In genomic region chr6:11430036-11430435, GRCh38 we compare ENCODE assay signal across 17 cellular contexts.
DNase-seq lines count a peak whose midpoint lies in the region; ATAC-seq, FAIRE-seq and TF ChIP-seq lines count a peak whose summit lies in the region.
"Had no signal": no experiment of that assay in that cellular context is flagged by ENCODE, and none has a peak within 500 bp of the region (broad histone marks: within the 10 kb centered on the region; RNA-seq: fewer than 3 reads in every experiment).

No MANE protein-coding gene starts in this region.

- peak overlapping the region; percentile 25 for H2BK120ac ChIP-seq in H1 (replicated peaks; ENCODE audit: low read depth, low read length)

- H3K27ac Mint-ChIP-seq in nephron progenitor cell = peak overlapping the region; percentile 30

- no peak for TF ChIP-seq POLR2A in H1 (IDR thresholded peaks at IDR 0.05; ENCODE audit: control extremely low read depth in 1 of 2, low read depth in 2 of 2, low read length in 2 of 2)

- H2AFZ ChIP-seq in H1 (ENCODE audit: low read length) = no peak overlapping the region

- H3K27me3 Mint-ChIP-seq in nephron progenitor cell (ENCODE audit: low read depth, poor library complexity) = peaks cover 3% of the 10 kb centered on the region
- H3K27me3 Mint-ChIP-seq: naive B cell had no signal

- no peak overlapping the region for H4K8ac ChIP-seq in H1 (ENCODE audit: extremely low read depth, insufficient read depth, low read length)

- H3K4ac ChIP-seq in H1 (replicated peaks; ENCODE audit: insufficient read length, low read depth, low read length) = no peak overlapping the region

- no peaks in the 10 kb centered on the region for H3K36me3 ChIP-seq in H1 (ENCODE audit: control insufficient read depth in 2 of 4, insufficient read depth in 4 of 4, low read length in 3 of 4)
- no peaks in the 10 kb centered on the region for H3K36me3 ChIP-seq in right atrium auricular region
- H3K36me3 ChIP-seq: uterus had no signal

- H3K27me3 ChIP-seq in H1 (replicated peaks in 1 of 4; ENCODE audit: control insufficient read depth in 3 of 4, extremely low read depth in 1 of 4, insufficient read depth in 3 of 4, low read length in 3 of 4) (no peaks in the 10 kb centered on the region), right atrium auricular region (no peaks in the 10 kb centered on the region)
- H3K27me3 ChIP-seq: uterus had no signal

- no peak overlapping the region for H3K4me3 Mint-ChIP-seq in nephron progenitor cell

- no peak for TF ChIP-seq RAD21 in H1 (IDR thresholded peaks at IDR 0.05 in 1 of 2, conservative IDR thresholded peaks at IDR 0.05 in 1 of 2; ENCODE audit: low read depth in 2 of 2, low read length in 2 of 2)

- peaks cover 5% of the 10 kb centered on the region; the same call in 1 of the 2 replicates for H3K23me2 ChIP-seq in H1 (ENCODE audit: low read depth, low read length)

- H4K91ac ChIP-seq in H1 (replicated peaks; ENCODE audit: insufficient read length, low read length) = no peak overlapping the region

- H3K18ac ChIP-seq in H1 (ENCODE audit: extremely low read depth, low read length) = 0 out of 2 replicates have a peak overlapping the region, but pooled peaks have one; percentile 36

- peaks cover 0 to 5% of the 10 kb centered on the region in 2 experiments for H4K20me1 ChIP-seq in H1 (replicated peaks in 1 of 2; ENCODE audit: control insufficient read depth in 1 of 2, insufficient read depth in 2 of 2, low read length in 2 of 2)

- H3K79me1 ChIP-seq in H1 (ENCODE audit: low read depth, low read length) = 0 out of 2 replicates have a peak, but pooled peaks cover 2% of the 10 kb centered on the region

- H3K4me2 ChIP-seq in H1 (ENCODE audit: insufficient read depth in 1 of 2, low read depth in 2 of 2, low read length in 2 of 2) = no peak overlapping the region

- H3K9me3 ChIP-seq in H1 (ENCODE audit: insufficient read depth in 2 of 2, low read depth in 1 of 2, low read length in 1 of 2) (no peaks in the 10 kb centered on the region), right atrium auricular region (no peaks in the 10 kb centered on the region)
- H3K9me3 ChIP-seq: Caco-2, uterus had no signal

- no peak overlapping the region for H3K56ac ChIP-seq in H1 (replicated peaks; ENCODE audit: insufficient read length, low read depth, low read length)

- H3K4me1 ChIP-seq in H1 (replicated peaks in 1 of 4; ENCODE audit: control insufficient read depth in 3 of 4, insufficient read depth in 4 of 4, low read length in 3 of 4) (peaks cover 0 to 19% (median 7%) of the 10 kb centered on the region in 4 experiments; a peak in 3 of 7 replicates), right atrium auricular region (peaks cover 0 to 43% of the 10 kb centered on the region in 2 donors)

- no peak overlapping the region for H3K14ac ChIP-seq in H1 (ENCODE audit: insufficient read length)

- no peak overlapping the region for H4K5ac ChIP-seq in H1 (ENCODE audit: insufficient read length, low read depth, low read length)

- H3K36me3 Mint-ChIP-seq in nephron progenitor cell (ENCODE audit: low read depth) = no peaks in the 10 kb centered on the region
- H3K36me3 Mint-ChIP-seq: naive B cell had no signal

- no peak for TF ChIP-seq EP300 in H1 (IDR thresholded peaks at IDR 0.05; ENCODE audit: borderline replicate concordance in 1 of 2, low read depth in 2 of 2, low read length in 2 of 2)

- no peak overlapping the region for H2BK5ac ChIP-seq in H1 (ENCODE audit: low read depth, low read length)

- H3K4me3 ChIP-seq in AG10803 (ENCODE audit: low read length) (no peak overlapping the region), H1 (ENCODE audit: extremely low read depth in 1 of 4, insufficient read depth in 2 of 4, low read depth in 3 of 4, low read length in 4 of 4) (no peak overlapping the region), right atrium auricular region (no peak overlapping the region)
- H3K4me3 ChIP-seq: uterus had no signal

- no peak overlapping the region for H3K27ac ChIP-seq in H1 (ENCODE audit: low read depth, low read length)
- H3K27ac ChIP-seq in right atrium auricular region = no peak overlapping the region

- H3K79me2 ChIP-seq in H1 (ENCODE audit: control insufficient read depth in 1 of 2, insufficient read depth in 2 of 2, low read length in 2 of 2) = no peaks in the 10 kb centered on the region

- H3K9me3 Mint-ChIP-seq in nephron progenitor cell = no peaks in the 10 kb centered on the region

- CTCF ChIA-PET in H1 (lab: Charles Lee; ENCODE audit: partially characterized antibody) = interaction anchor here (1.8 kb wide), 1 partner anchor 145 kb away, joined by 4 read pairs; no protein-coding TSS in a partner anchor

- no peak overlapping the region for H2AK5ac ChIP-seq in H1 (ENCODE audit: low read depth, low read length)

- H2BK12ac ChIP-seq in H1 (ENCODE audit: low read depth, low read length) = no peak overlapping the region

- peak; percentile 80 for DNase-seq in AG10803 (ENCODE audit: low read depth)
- peak; percentile 68 for DNase-seq in LHCN-M2 (ENCODE audit: low read depth)
- no peak for DNase-seq in H1 (ENCODE audit: low read depth in 1 of 2, low spot score in 2 of 2)
- no peak for DNase-seq in nephron progenitor cell
- no peak for DNase-seq in NCI-H1694 treated with DMSO at 0.1 percent for 48 hours (lab: John Stamatoyannopoulos, UW)
- DNase-seq in right atrium auricular region (ENCODE audit: low spot score) = no peak
- DNase-seq: activated naive CD4-positive, alpha-beta T cell treated with anti-CD3 and anti-CD28 coated beads, Interleukin-2, amount 50 U/mL, for 16 hours; Caco-2; cerebellar nuclear complex; left cardiac atrium; naive B cell; NCI-H510A treated with DMSO at 0.1 percent for 48 hours; stimulated activated CD4-positive, alpha-beta T cell treated with anti-CD3 and anti-CD28 coated beads, Interleukin-2, amount 100 ng/mL, for 48 hours; uterus had no signal

- POLR2A ChIA-PET in H1 (lab: Charles Lee; ENCODE audit: partially characterized antibody) = no interaction called here

- no peak overlapping the region for H3K9ac ChIP-seq in H1 (replicated peaks in 1 of 4; ENCODE audit: extremely low read depth in 1 of 4, low read depth in 3 of 4, low read length in 3 of 4)

- WGBS in H1 (ENCODE audit: extremely low coverage in 1 of 2, insufficient coverage in 1 of 2, insufficient read length in 1 of 2, insufficient replicate concordance in 2 of 2, low coverage in 1 of 2, low lambda C conversion rate in 2 of 2, missing lambda C conversion rate in 1 of 2), 2 experiments = 89% methylated on average over 9 of the region's 9 CpGs; no CpG with 5 or more reads in 1 of the 2 experiments

- no peak for ATAC-seq in GM18873 (IDR thresholded peaks at IDR 0.05; ENCODE audit: low FRiP score, unreplicated experiment)
- ATAC-seq in HG02938 (IDR thresholded peaks at IDR 0.05; ENCODE audit: unreplicated experiment) = no peak
- ATAC-seq: left cardiac atrium had no signal

- no peak overlapping the region for H3K23ac ChIP-seq in H1 (ENCODE audit: insufficient read length)

- no peak for FAIRE-seq in H1 (lab: Jason Lieb, UNC)
- FAIRE-seq: endothelial cell of umbilical vein had no signal

- H2BK15ac ChIP-seq in H1 (ENCODE audit: low read length) = 0 out of 2 replicates have a peak overlapping the region, but pooled peaks have one; percentile 83

- TF ChIP-seq CTCF in AG10803 (conservative IDR thresholded peaks at IDR 0.05; ENCODE audit: low read length) = no peak
- TF ChIP-seq CTCF in H1 (IDR thresholded peaks at IDR 0.05; ENCODE audit: control extremely low read depth in 1 of 3, insufficient read depth in 1 of 3, low read depth in 1 of 3, low read length in 3 of 3) = no peak
- no peak for TF ChIP-seq CTCF in nephron progenitor cell (IDR thresholded peaks at IDR 0.05)
- no peak for TF ChIP-seq CTCF in right atrium auricular region (IDR thresholded peaks at IDR 0.05)

- peaks cover 69% of the 10 kb centered on the region for H3K4me1 Mint-ChIP-seq in nephron progenitor cell

- H2BK20ac ChIP-seq in H1 (ENCODE audit: low read length) = 0 out of 2 replicates have a peak overlapping the region, but pooled peaks have one; percentile 6

TF ChIP-seq in H1, 55 proteins besides CTCF, POLR2A, EP300 and RAD21:
- TF ChIP-seq JUND (IDR thresholded peaks at IDR 0.05; ENCODE audit: low read length) (no peak), SIN3A (conservative IDR thresholded peaks at IDR 0.05 in 1 of 2, IDR thresholded peaks at IDR 0.05 in 1 of 2; ENCODE audit: low read depth in 1 of 2, low read length in 2 of 2) (no peak), SIX5 (IDR thresholded peaks at IDR 0.05; ENCODE audit: low read depth, low read length) (no peak), TEAD4 (IDR thresholded peaks at IDR 0.05; ENCODE audit: low read depth, low read length) (no peak), TCF12 (IDR thresholded peaks at IDR 0.05; ENCODE audit: low read depth, low read length) (no peak), ZNF274 (IDR thresholded peaks at IDR 0.05; ENCODE audit: borderline replicate concordance, extremely low read depth, low read length) (no peak)

Comparison
In these comparisons a context has a peak if more than half of its experiments do, and no peak if none do; other contexts are left out.
1. DNase-seq: peak in AG10803 (single experiment) and LHCN-M2 (single experiment); none in H1 (0 of 2), nephron progenitor cell (single experiment), NCI-H1694 treated with DMSO at 0.1 percent for 48 hours (single experiment) and right atrium auricular region (single experiment).